In genomic region chr9:111691686-111692329, GRCh38 we compare ENCODE assay signal across 9 cellular contexts. TPM values are rescaled to one million over a fixed set of nuclear protein-coding genes. Genes with fewer than 3 reads are reported as not detected.
DNase-seq lines count a peak whose midpoint lies in the region; ATAC-seq and TF ChIP-seq lines count a peak whose summit lies in the region.
"Had no signal": no experiment of that assay in that cellular context is flagged by ENCODE, and none has a peak within 500 bp of the region (broad histone marks: within the 10 kb centered on the region; RNA-seq: fewer than 3 reads in every experiment).

No MANE protein-coding gene starts in this region.

- H3K4me1 Mint-ChIP-seq in WTC11, result peaks cover 4% of the 10 kb centered on the region

- no peak overlapping the region for H3K4me3 Mint-ChIP-seq in WTC11
- H3K4me3 Mint-ChIP-seq: activated naive CD8-positive, alpha-beta T cell had no signal

- H3K4me1 ChIP-seq in mucosa of descending colon (ENCODE audit: low read depth), result no peaks in the 10 kb centered on the region

- TF ChIP-seq CTCF in astrocyte of the spinal cord (IDR thresholded peaks at IDR 0.05; ENCODE audit: low read depth, low read length) (peak; percentile 44), mucosa of descending colon (IDR thresholded peaks at IDR 0.05) (no peak), WTC11 (IDR thresholded peaks at IDR 0.05) (no peak)

- no peaks in the 10 kb centered on the region; the same call in 1 of the 2 replicates for H3K9me3 Mint-ChIP-seq in WTC11

- peak; percentile 0 to 64 for DNase-seq in NOMO-1 (lab: John Stamatoyannopoulos, UW; ENCODE audit: unreplicated experiment in 2 of 2)
- no peak for DNase-seq in NOMO-1 treated with dmso at 0.1 percent for 144 hours (lab: John Stamatoyannopoulos, UW; ENCODE audit: unreplicated experiment)
- peak; percentile 27 for DNase-seq in NCI-H1417 treated with DMSO at 0.1 percent for 48 hours (lab: John Stamatoyannopoulos, UW)
- DNase-seq in astrocyte of the spinal cord (ENCODE audit: low read depth, low spot score), result peak; percentile 57
- no peak for DNase-seq in mucosa of descending colon
- DNase-seq in GM19240 (ENCODE audit: insufficient read length, low spot score), result no peak
- no peak for DNase-seq in WTC11 (ENCODE audit: low spot score)

- POLR2A ChIA-PET in WTC11 (lab: Charles Lee), result no interaction called here

- intact Hi-C loops in mucosa of descending colon (cut with DNase I, micrococcal nuclease), result no loop called here

- no peaks in the 10 kb centered on the region for H3K9me3 ChIP-seq in mucosa of descending colon

- ATAC-seq in mucosa of descending colon (peak; percentile 35), WTC11 (no peak), GM21515 (IDR thresholded peaks at IDR 0.05; ENCODE audit: unreplicated experiment) (no peak)

- CTCF ChIA-PET in WTC11 (lab: Charles Lee), result interaction anchor here (2.3 to 3.2 kb wide), 2 partner anchors 70 to 93 kb away, joined by 7 to 24 read pairs; partner anchors contain the start of gene PTGR1

- H3K4me3 ChIP-seq in astrocyte of the spinal cord (ENCODE audit: low read depth, low read length) (no peak overlapping the region), mucosa of descending colon (no peak overlapping the region)

- H3K27me3 Mint-ChIP-seq in WTC11 (ENCODE audit: low read depth), result no peaks in the 10 kb centered on the region
- H3K27me3 Mint-ChIP-seq: activated naive CD8-positive, alpha-beta T cell had no signal

- no peaks in the 10 kb centered on the region for H3K36me3 ChIP-seq in mucosa of descending colon (ENCODE audit: low read depth)

- in situ Hi-C loops in astrocyte of the spinal cord (cut with HindIII; ENCODE audit: low sequenced_read_pairs), result no loop called here

- H3K36me3 Mint-ChIP-seq in WTC11, result no peaks in the 10 kb centered on the region

- no peak overlapping the region for H3K27ac Mint-ChIP-seq in WTC11
- H3K27ac Mint-ChIP-seq: activated naive CD8-positive, alpha-beta T cell had no signal

TF ChIP-seq in WTC11, 78 proteins besides CTCF, POLR2A, EP300 and RAD21:
- TF ChIP-seq ERG (CRISPR knock-in tag; IDR thresholded peaks at IDR 0.05) (no peak), ZSCAN18 (CRISPR knock-in tag; IDR thresholded peaks at IDR 0.05) (no peak), TP53 (CRISPR knock-in tag; IDR thresholded peaks at IDR 0.05) (no peak), ZNF512 (CRISPR knock-in tag; IDR thresholded peaks at IDR 0.05; ENCODE audit: borderline replicate concordance) (no peak), SMAD3 (CRISPR knock-in tag; IDR thresholded peaks at IDR 0.05; ENCODE audit: borderline replicate concordance) (no peak), ZNF263 (CRISPR knock-in tag; IDR thresholded peaks at IDR 0.05; ENCODE audit: low read depth) (no peak)

RNA-seq across cellular contexts. Expression of gene GNG10, which starts 30.4 kb away (rescaled TPM):
- total RNA-seq in mucosa of descending colon (10 to 100 TPM; 16.7 to 33.1 (median 24.6) TPM), WTC11 (2021) (17.2 to 25.3 TPM (median 22.1 TPM) in 3 replicates)

Comparison
In these comparisons a context has a peak if more than half of its experiments do, and no peak if none do; other contexts are left out.
1. DNase-seq: peak in NOMO-1 (2 of 2), NCI-H1417 treated with DMSO at 0.1 percent for 48 hours (single experiment) and astrocyte of the spinal cord (single experiment); none in NOMO-1 treated with dmso at 0.1 percent for 144 hours (single experiment), mucosa of descending colon (0 of 3), GM19240 (single experiment) and WTC11 (single experiment).